Comparison of ENCODE assay signal across 9 cellular contexts in genomic region chr4:81913427-81913878, GRCh38.
A peak's percentile ranks its signal among the peaks of the same experiment; 100 is the strongest.
DNase-seq lines count a peak whose midpoint lies in the region; ATAC-seq, FAIRE-seq and TF ChIP-seq lines count a peak whose summit lies in the region.
"Had no signal": no experiment of that assay in that cellular context is flagged by ENCODE, and none has a peak within 500 bp of the region (broad histone marks: within the 10 kb centered on the region; RNA-seq: fewer than 3 reads in every experiment).

No MANE protein-coding gene starts in this region.

- no peak overlapping the region for H3K4me3 ChIP-seq in MG63
- H3K4me3 ChIP-seq in dorsolateral prefrontal cortex: no peak overlapping the region

- H3K27ac Mint-ChIP-seq in mesothelial cell of epicardium: no peak overlapping the region

- H3K36me3 ChIP-seq in MG63: no peaks in the 10 kb centered on the region

- peak; percentile 17 to 33 for ATAC-seq in activated CD4-positive, CD25-positive, alpha-beta regulatory T cell treated with anti-CD3 and anti-CD28 coated beads, Interleukin-2, amount 50 U/mL, for 24 hours

- no peaks in the 10 kb centered on the region for H3K27me3 ChIP-seq in MG63
- H3K27me3 ChIP-seq in dorsolateral prefrontal cortex: no peaks in the 10 kb centered on the region

- peaks cover 1% of the 10 kb centered on the region for H3K27me3 Mint-ChIP-seq in mesothelial cell of epicardium (ENCODE audit: low read depth)

- H3K4me3 Mint-ChIP-seq in mesothelial cell of epicardium: no peak overlapping the region

- TF ChIP-seq CTCF in dorsolateral prefrontal cortex (IDR thresholded peaks at IDR 0.05 in 54 of 56, conservative IDR thresholded peaks at IDR 0.05 in 2 of 56; ENCODE audit: low read depth in 1 of 56, partially characterized antibody in 56 of 56) (peak in 52 of 56 donors; percentile 26 to 60 (median 46)), mesothelial cell of epicardium (IDR thresholded peaks at IDR 0.05; ENCODE audit: unreplicated experiment) (peak; percentile 48)

- FAIRE-seq in H54 (lab: Jason Lieb, UNC): no peak
- FAIRE-seq: A204.1 had no signal

- TF ChIP-seq POLR2A in H54 (IDR thresholded peaks at IDR 0.05; ENCODE audit: low read depth, low read length): no peak

- H3K9me3 ChIP-seq in MG63: no peaks in the 10 kb centered on the region

- H3K36me3 Mint-ChIP-seq in mesothelial cell of epicardium: no peaks in the 10 kb centered on the region

- H3K9me3 Mint-ChIP-seq in mesothelial cell of epicardium: no peaks in the 10 kb centered on the region

- no peaks in the 10 kb centered on the region for H3K4me1 Mint-ChIP-seq in mesothelial cell of epicardium

- DNase-seq in DMS 273 (lab: John Stamatoyannopoulos, UW; ENCODE audit: unreplicated experiment) (peak; percentile 82), DMS 273 treated with DMSO at 0.1 percent for 48 hours (lab: John Stamatoyannopoulos, UW) (no peak), H54 (ENCODE audit: insufficient read length, low spot score) (peak; percentile 18), MG63 (peak; percentile 12), dorsolateral prefrontal cortex (no peak), mesothelial cell of epicardium (ENCODE audit: low spot score in 2 of 2, unreplicated experiment in 2 of 2) (peak in 1 of 2 experiments; percentile 54), stromal cell of bone marrow (ENCODE audit: low read depth) (peak; percentile 5)

- intact Hi-C loops in dorsolateral prefrontal cortex (cut with DNase I): no loop called here

- H3K27ac ChIP-seq in dorsolateral prefrontal cortex: no peak overlapping the region

Comparison
In these comparisons a context has a peak if more than half of its experiments do, and no peak if none do; other contexts are left out.
1. DNase-seq: peak in DMS 273 (single experiment), H54 (single experiment), MG63 (single experiment) and stromal cell of bone marrow (single experiment); none in DMS 273 treated with DMSO at 0.1 percent for 48 hours (single experiment) and dorsolateral prefrontal cortex (0 of 10).